1 cellular context compared by ENCODE assay signal in genomic region chrX:24693453-24694202, GRCh38.
A peak's percentile ranks its signal among the peaks of the same experiment; 100 is the strongest.
TF ChIP-seq lines count a peak whose summit lies in the region.

POLA1 (plus strand) TSS chrX:24693918; CDS start chrX:24693962, 44 bp downstream.

TF ChIP-seq in HepG2, 621 proteins besides CTCF, POLR2A, EP300 and RAD21 (continued from another document and continues in another):
- TF ChIP-seq ATF5 (CRISPR knock-in tag; IDR thresholded peaks at IDR 0.05; ENCODE audit: low read depth), result no peak
- TF ChIP-seq NCOA5 (CRISPR knock-in tag; IDR thresholded peaks at IDR 0.05), result no peak
- TF ChIP-seq FOXO1 (CRISPR knock-in tag; IDR thresholded peaks at IDR 0.05), result no peak
- TF ChIP-seq GMEB1 (CRISPR knock-in tag; IDR thresholded peaks at IDR 0.05; ENCODE audit: borderline replicate concordance), result peak; percentile 90
- no peak for TF ChIP-seq ZSCAN21 (CRISPR knock-in tag; IDR thresholded peaks at IDR 0.05; ENCODE audit: borderline replicate concordance)
- no peak for TF ChIP-seq NR3C1 (CRISPR knock-in tag; IDR thresholded peaks at IDR 0.05)
- peak; percentile 50 for TF ChIP-seq MAX (IDR thresholded peaks at IDR 0.05)
- TF ChIP-seq IRF9 (CRISPR knock-in tag; IDR thresholded peaks at IDR 0.05; ENCODE audit: borderline replicate concordance), result peak; percentile 48; the same call in 1 of the 2 replicates
- no peak for TF ChIP-seq SNAI1 (CRISPR knock-in tag; IDR thresholded peaks at IDR 0.05; ENCODE audit: borderline replicate concordance)
- 0 out of 2 replicates have a peak, but pooled peaks have one; percentile 15 for TF ChIP-seq PRDM15 (CRISPR knock-in tag; IDR thresholded peaks at IDR 0.05)
- no peak for TF ChIP-seq ZNF124 (CRISPR knock-in tag; IDR thresholded peaks at IDR 0.05)
- TF ChIP-seq PAX8 (CRISPR knock-in tag; IDR thresholded peaks at IDR 0.05; ENCODE audit: borderline replicate concordance), result no peak
- no peak for TF ChIP-seq ZNF138 (CRISPR knock-in tag; IDR thresholded peaks at IDR 0.05; ENCODE audit: low read depth)
- no peak for TF ChIP-seq ZNF264 (CRISPR knock-in tag; IDR thresholded peaks at IDR 0.05)
- no peak for TF ChIP-seq CAMTA2 (CRISPR knock-in tag; IDR thresholded peaks at IDR 0.05; ENCODE audit: borderline replicate concordance)
- TF ChIP-seq TFDP2 (CRISPR knock-in tag; IDR thresholded peaks at IDR 0.05), result peak; percentile 94; the same call in 1 of the 2 replicates
- no peak for TF ChIP-seq ZBTB42 (CRISPR knock-in tag; IDR thresholded peaks at IDR 0.05)
- no peak for TF ChIP-seq MAFK (conservative IDR thresholded peaks at IDR 0.05 in 1 of 2, IDR thresholded peaks at IDR 0.05 in 1 of 2; ENCODE audit: low read length in 2 of 2)
- TF ChIP-seq SALL2 (CRISPR knock-in tag; IDR thresholded peaks at IDR 0.05), result no peak
- 0 out of 2 replicates have a peak, but pooled peaks have one; percentile 46 for TF ChIP-seq ZNF446 (CRISPR knock-in tag; IDR thresholded peaks at IDR 0.05)
- no peak for TF ChIP-seq TEAD2 (CRISPR knock-in tag; IDR thresholded peaks at IDR 0.05)
- TF ChIP-seq EEA1 (CRISPR knock-in tag; IDR thresholded peaks at IDR 0.05; ENCODE audit: borderline replicate concordance), result no peak
- TF ChIP-seq ZC3H4 (CRISPR knock-in tag; IDR thresholded peaks at IDR 0.05; ENCODE audit: borderline replicate concordance), result no peak
- no peak for TF ChIP-seq ZNF589 (CRISPR knock-in tag; conservative IDR thresholded peaks at IDR 0.05)
- no peak for TF ChIP-seq DNMT3B (CRISPR knock-in tag; conservative IDR thresholded peaks at IDR 0.05)
- TF ChIP-seq AGO1 (IDR thresholded peaks at IDR 0.05; ENCODE audit: low read depth, low read length, poor library complexity, severe bottlenecking), result no peak
- TF ChIP-seq ONECUT2 (CRISPR knock-in tag; IDR thresholded peaks at IDR 0.05), result no peak
- TF ChIP-seq JDP2 (CRISPR knock-in tag; IDR thresholded peaks at IDR 0.05; ENCODE audit: borderline replicate concordance), result no peak
- no peak for TF ChIP-seq ZNF660 (CRISPR knock-in tag; IDR thresholded peaks at IDR 0.05; ENCODE audit: borderline replicate concordance, low read depth)
- TF ChIP-seq ATAD3A (CRISPR knock-in tag; IDR thresholded peaks at IDR 0.05), result no peak
- 0 out of 2 replicates have a peak, but pooled peaks have one; percentile 75 for TF ChIP-seq ZNF136 (CRISPR knock-in tag; IDR thresholded peaks at IDR 0.05; ENCODE audit: low read depth)
- no peak for TF ChIP-seq ZNF629 (CRISPR knock-in tag; conservative IDR thresholded peaks at IDR 0.05)
- no peak for TF ChIP-seq ZNF790 (CRISPR knock-in tag; IDR thresholded peaks at IDR 0.05; ENCODE audit: borderline replicate concordance)
- no peak for TF ChIP-seq ZBED4 (CRISPR knock-in tag; IDR thresholded peaks at IDR 0.05; ENCODE audit: borderline replicate concordance)
- TF ChIP-seq TIGD3 (CRISPR knock-in tag; IDR thresholded peaks at IDR 0.05; ENCODE audit: borderline replicate concordance), result no peak
- TF ChIP-seq POLR2AphosphoS5 (IDR thresholded peaks at IDR 0.05; ENCODE audit: low read depth, low read length), result peak; percentile 54; the same call in 1 of the 2 replicates
- TF ChIP-seq DR1 (CRISPR knock-in tag; IDR thresholded peaks at IDR 0.05), result peak; percentile 66
- TF ChIP-seq KDM6A (CRISPR knock-in tag; IDR thresholded peaks at IDR 0.05; ENCODE audit: low read depth), result no peak
- TF ChIP-seq ZNF512 (CRISPR knock-in tag; IDR thresholded peaks at IDR 0.05), result no peak
- TF ChIP-seq ZFP91 (CRISPR knock-in tag; IDR thresholded peaks at IDR 0.05; ENCODE audit: borderline replicate concordance), result peak; percentile 84
- TF ChIP-seq ZNF207 (IDR thresholded peaks at IDR 0.05; ENCODE audit: borderline replicate concordance), result no peak
- TF ChIP-seq ZNF281 (CRISPR knock-in tag; IDR thresholded peaks at IDR 0.05; ENCODE audit: borderline replicate concordance), result no peak
